Comparison of ENCODE assay signal across 8 cellular contexts in the genomic region with DNA sequence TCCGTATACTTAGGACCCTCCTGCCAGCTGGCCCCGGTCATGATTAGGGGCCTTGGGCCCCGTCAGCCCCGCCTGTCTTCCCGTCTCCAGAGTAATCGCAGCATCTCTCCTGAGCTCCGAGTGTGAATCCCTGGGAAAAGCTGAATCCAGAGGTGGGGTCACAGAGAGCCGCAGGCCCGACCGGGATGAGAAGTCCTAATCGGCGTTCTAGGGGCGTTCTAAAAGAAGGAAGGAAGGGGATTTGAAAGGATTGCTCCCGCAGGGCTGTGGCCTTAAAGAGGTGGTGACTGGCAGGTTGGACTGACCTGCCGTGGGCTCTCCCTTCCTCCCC.
DNase-seq lines count a peak whose midpoint lies in the region; ATAC-seq and TF ChIP-seq lines count a peak whose summit lies in the region.

No MANE protein-coding gene starts in this region.

- POLR2A ChIA-PET in GM10248 (lab: Yijun Ruan, JAX) = interaction anchor here (0.9 kb wide), 1 partner anchor 266 kb away, joined by 10 read pairs; a partner anchor contains a TSS

- DNase-seq in NCI-H526 (lab: John Stamatoyannopoulos, UW) (peak; percentile 18 to 75), choroid plexus epithelial cell (ENCODE audit: low read depth) (no peak), GM10248 (ENCODE audit: extremely low spot score) (no peak), AG20443 (ENCODE audit: low spot score) (no peak), iPS-NIHi11 (ENCODE audit: low spot score) (no peak)

- ATAC-seq in GM19452 (IDR thresholded peaks at IDR 0.05; ENCODE audit: unreplicated experiment) (peak; percentile 1), HG02642 (IDR thresholded peaks at IDR 0.05; ENCODE audit: poor library complexity, unreplicated experiment) (no peak)

- no peak for TF ChIP-seq CTCF in choroid plexus epithelial cell (conservative IDR thresholded peaks at IDR 0.05; ENCODE audit: low read depth, low read length)
- TF ChIP-seq CTCF in GM10248 (IDR thresholded peaks at IDR 0.05; ENCODE audit: control extremely low read depth, extremely low read depth, low read depth, missing control alignments) = no peak

- CTCF ChIA-PET in GM10248 (lab: Yijun Ruan, JAX) = interaction anchor here (1.0 to 1.8 kb wide), 7 partner anchors 9 to 210 kb away, joined by 3 to 8 read pairs (median 4); no protein-coding TSS in a partner anchor

- peaks cover 23% of the 10 kb centered on the region for H3K4me1 ChIP-seq in muscle layer of colon (ENCODE audit: insufficient read depth, low read length)

- no peaks in the 10 kb centered on the region for H3K9me3 ChIP-seq in muscle layer of colon (ENCODE audit: low read length)

- H3K27me3 ChIP-seq in muscle layer of colon (ENCODE audit: control insufficient read depth in 1 of 2, insufficient read depth in 2 of 2, low read length in 2 of 2) = no peaks in the 10 kb centered on the region

- peak overlapping the region; percentile 92 for H3K27ac ChIP-seq in muscle layer of colon (ENCODE audit: low read depth, low read length)

- H3K36me3 ChIP-seq in muscle layer of colon (ENCODE audit: insufficient read depth, low read length) = peaks cover 16% of the 10 kb centered on the region

- peak overlapping the region; percentile 97 for H3K9ac ChIP-seq in muscle layer of colon (ENCODE audit: low read length)

- H3K4me3 ChIP-seq in choroid plexus epithelial cell (ENCODE audit: low read depth, low read length) = peak overlapping the region; percentile 83
- H3K4me3 ChIP-seq in muscle layer of colon (ENCODE audit: low read depth in 1 of 2, low read length in 2 of 2) = peak overlapping the region; percentile 76 to 82

Comparison
In these comparisons a context has a peak if more than half of its experiments do, and no peak if none do; other contexts are left out.
1. DNase-seq: peak in NCI-H526 (2 of 2); none in choroid plexus epithelial cell (single experiment), GM10248 (single experiment), AG20443 (single experiment) and iPS-NIHi11 (single experiment).